Comparison of ENCODE assay signal across 8 cellular contexts in genomic region chr3:12809435-12809834, GRCh38. TPM values are rescaled to one million over a fixed set of nuclear protein-coding genes. Genes with fewer than 3 reads are reported as not detected.
DNase-seq lines count a peak whose midpoint lies in the region; ATAC-seq and TF ChIP-seq lines count a peak whose summit lies in the region.

No MANE protein-coding gene starts in this region.

- H3K9me3 ChIP-seq in duodenal mucosa (ENCODE audit: control insufficient read depth in 1 of 2, low read length in 2 of 2): no peaks in the 10 kb centered on the region

- ATAC-seq in natural killer cell treated with Interleukin-12 subunit alpha and Interleukin-12 subunit beta and Interleukin-15 and Interleukin-18, amount 100 ng/mL, for 72 hours: no peak

- H3K4me1 ChIP-seq in duodenal mucosa (ENCODE audit: control insufficient read depth in 1 of 2, insufficient read depth in 2 of 2, low read length in 2 of 2): peaks cover 0 to 6% of the 10 kb centered on the region in 2 donors

- no peaks in the 10 kb centered on the region for H3K9me3 Mint-ChIP-seq in natural killer cell treated with Interleukin-12 subunit alpha and Interleukin-12 subunit beta and Interleukin-15 and Interleukin-18, amount 100 ng/mL, for 72 hours

- TF ChIP-seq CTCF in 22Rv1 (IDR thresholded peaks at IDR 0.05): no peak
- TF ChIP-seq CTCF in LNCaP clone FGC (IDR thresholded peaks at IDR 0.05; ENCODE audit: control insufficient read depth, extremely low read depth, insufficient read depth): no peak

- H3K27ac Mint-ChIP-seq in natural killer cell treated with Interleukin-12 subunit alpha and Interleukin-12 subunit beta and Interleukin-15 and Interleukin-18, amount 100 ng/mL, for 72 hours: no peak overlapping the region

- H3K36me3 ChIP-seq in duodenal mucosa (ENCODE audit: control insufficient read depth in 1 of 2, insufficient read depth in 2 of 2, low read length in 2 of 2): no peaks in the 10 kb centered on the region

- no peaks in the 10 kb centered on the region for H3K27me3 ChIP-seq in duodenal mucosa (ENCODE audit: control insufficient read depth in 1 of 2, insufficient read depth in 2 of 2, low read length in 2 of 2)

- H3K4me3 Mint-ChIP-seq in natural killer cell treated with Interleukin-12 subunit alpha and Interleukin-12 subunit beta and Interleukin-15 and Interleukin-18, amount 100 ng/mL, for 72 hours: peak overlapping the region; percentile 75

- peak overlapping the region; percentile 47 for H3K4me3 ChIP-seq in LNCaP clone FGC (ENCODE audit: low read depth, low read length)
- H3K4me3 ChIP-seq in duodenal mucosa (ENCODE audit: low read depth in 1 of 2, low read length in 2 of 2): peak overlapping the region; percentile 66 to 76

- peaks cover 8 to 10% of the 10 kb centered on the region in 2 donors for H3K4me1 Mint-ChIP-seq in natural killer cell treated with Interleukin-12 subunit alpha and Interleukin-12 subunit beta and Interleukin-15 and Interleukin-18, amount 100 ng/mL, for 72 hours (ENCODE audit: low read depth in 2 of 2)

- no peaks in the 10 kb centered on the region for H3K36me3 Mint-ChIP-seq in natural killer cell treated with Interleukin-12 subunit alpha and Interleukin-12 subunit beta and Interleukin-15 and Interleukin-18, amount 100 ng/mL, for 72 hours

- H3K27ac ChIP-seq in 22Rv1 (peak overlapping the region; percentile 43), duodenal mucosa (ENCODE audit: low read depth, low read length) (no peak overlapping the region)

- peak overlapping the region in 1 of 2 donors; percentile 69 for H3K9ac ChIP-seq in duodenal mucosa (ENCODE audit: low read depth in 1 of 2, low read length in 2 of 2)

- DNase-seq in LNCaP clone FGC (ENCODE audit: low read depth) (no peak), cerebellar nuclear complex (lab: John Stamatoyannopoulos, UW) (no peak), epidermal melanocyte (ENCODE audit: insufficient read length, low spot score) (no peak)
- DNase-seq in natural killer cell treated with Interleukin-12 subunit alpha and Interleukin-12 subunit beta and Interleukin-15 and Interleukin-18, amount 100 ng/mL, for 72 hours (ENCODE audit: low spot score): no peak
- no peak for DNase-seq in NK-92 treated with Interleukin-12 subunit alpha and Interleukin-12 subunit beta, amount 100 ng/mL, for 24 hours (lab: John Stamatoyannopoulos, UW)
- DNase-seq in stimulated activated naive CD4-positive, alpha-beta T cell (lab: John Stamatoyannopoulos, UW): no peak

- peaks cover 0 to 3% of the 10 kb centered on the region in 2 donors for H3K27me3 Mint-ChIP-seq in natural killer cell treated with Interleukin-12 subunit alpha and Interleukin-12 subunit beta and Interleukin-15 and Interleukin-18, amount 100 ng/mL, for 72 hours

RNA-seq across cellular contexts. Expression of gene CAND2, which starts 13.0 kb away (rescaled TPM):
- under 1 TPM; 0.45 to 0.62 TPM for total RNA-seq in natural killer cell treated with Interleukin-12 subunit alpha and Interleukin-12 subunit beta and Interleukin-15 and Interleukin-18, amount 100 ng/mL, for 72 hours

RNA-seq across cellular contexts. Expression of gene RPL32, which starts 31.9 kb away (rescaled TPM):
- 1,000 to 10,000 TPM; 1,132 to 1,133 TPM for total RNA-seq in natural killer cell treated with Interleukin-12 subunit alpha and Interleukin-12 subunit beta and Interleukin-15 and Interleukin-18, amount 100 ng/mL, for 72 hours

RNA-seq across cellular contexts. Expression of gene TMEM40, which starts 50.4 kb away (rescaled TPM):
- not detected for total RNA-seq in natural killer cell treated with Interleukin-12 subunit alpha and Interleukin-12 subunit beta and Interleukin-15 and Interleukin-18, amount 100 ng/mL, for 72 hours
